In the genomic region with DNA sequence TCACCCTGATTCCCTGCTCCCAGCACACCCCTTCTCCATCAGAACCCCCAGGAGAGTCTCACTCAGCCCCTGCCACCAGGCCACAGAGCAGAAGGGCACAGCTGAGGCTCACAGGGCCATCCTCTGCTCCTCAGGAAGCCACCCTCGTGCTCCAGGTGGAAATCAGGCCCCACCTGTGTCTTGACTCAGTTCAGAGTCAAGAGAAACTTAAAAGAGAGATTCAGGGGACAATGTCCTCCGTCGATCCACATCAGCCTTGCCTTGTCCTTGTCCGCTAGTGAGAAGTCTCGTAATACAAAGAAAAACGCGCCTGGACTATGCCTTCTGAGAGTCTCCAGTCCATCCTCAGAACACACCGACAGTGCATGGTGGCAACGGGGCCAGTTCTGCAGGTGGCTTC, we compare ENCODE assay signal across 15 cellular contexts.
A peak's percentile ranks its signal among the peaks of the same experiment; 100 is the strongest.
DNase-seq lines count a peak whose midpoint lies in the region; ATAC-seq, FAIRE-seq and TF ChIP-seq lines count a peak whose summit lies in the region.
"Had no signal": no experiment of that assay in that cellular context is flagged by ENCODE, and none has a peak within 500 bp of the region (broad histone marks: within the 10 kb centered on the region; RNA-seq: fewer than 3 reads in every experiment).

No MANE protein-coding gene starts in this region.

- no peaks in the 10 kb centered on the region for H3K9me2 ChIP-seq in Karpas-422 (replicated peaks; ENCODE audit: insufficient read depth, low read length)

- H3K27me3 ChIP-seq in Karpas-422 (ENCODE audit: low read length), result no peaks in the 10 kb centered on the region; the same call in 1 of the 2 replicates
- H3K27me3 ChIP-seq in vagina, result no peaks in the 10 kb centered on the region
- H3K27me3 ChIP-seq in HepG2 (ENCODE audit: control insufficient read depth in 1 of 2, insufficient read depth in 2 of 2, low read length in 2 of 2), result peaks cover 9 to 48% of the 10 kb centered on the region in 2 experiments; a peak in 3 of 5 replicates

- H3K79me2 ChIP-seq in Karpas-422 (ENCODE audit: low read length), result no peaks in the 10 kb centered on the region
- no peaks in the 10 kb centered on the region for H3K79me2 ChIP-seq in HepG2 (ENCODE audit: insufficient read depth, low read length)

- ATAC-seq in GM21576 (IDR thresholded peaks at IDR 0.05; ENCODE audit: unreplicated experiment) (no peak), HepG2 (no peak)
- ATAC-seq: GM12878, GM23338 had no signal

- POLR2A ChIA-PET in HepG2 (lab: Yijun Ruan, JAX), result no interaction called here

- H3K4me3 ChIP-seq in Karpas-422 (ENCODE audit: low read length) (peak overlapping the region; percentile 23; the same call in 1 of the 2 replicates), vagina (no peak overlapping the region), HepG2 (replicated peaks in 1 of 3; ENCODE audit: insufficient read depth in 1 of 3, low read depth in 2 of 3, low read length in 3 of 3) (no peak overlapping the region)
- H3K4me3 ChIP-seq: GM12878, GM23338, HAP-1 had no signal

- peak overlapping the region; percentile 54 for H3K4me2 ChIP-seq in Karpas-422 (ENCODE audit: low read depth, low read length, poor library complexity, severe bottlenecking)
- no peak overlapping the region for H3K4me2 ChIP-seq in HepG2 (ENCODE audit: low read depth, low read length)
- H3K4me2 ChIP-seq: GM23338 had no signal

- TF ChIP-seq POLR2A in vagina (IDR thresholded peaks at IDR 0.05), result no peak
- TF ChIP-seq POLR2A in HepG2 (IDR thresholded peaks at IDR 0.05; ENCODE audit: insufficient read depth in 1 of 2, low read depth in 2 of 2, low read length in 2 of 2), result no peak

- H3K36me3 ChIP-seq in Karpas-422 (ENCODE audit: insufficient read depth, low read length) (no peaks in the 10 kb centered on the region), vagina (no peaks in the 10 kb centered on the region), HepG2 (replicated peaks in 1 of 2; ENCODE audit: control insufficient read depth in 1 of 2, insufficient read depth in 2 of 2, low read length in 2 of 2) (no peaks in the 10 kb centered on the region)
- H3K36me3 ChIP-seq: HAP-1 had no signal

- CTCF ChIA-PET in HepG2 (lab: Yijun Ruan, JAX; ENCODE audit: low intra/inter-chr PET ratio, low total read pairs), result no interaction called here

- in situ Hi-C loops in HepG2 (cut with HindIII; ENCODE audit: extremely low pct_ligation_motif_present, low pct_unique_long_range_greater_than_20kb), result no loop called here

- H3K4me1 ChIP-seq in Karpas-422 (ENCODE audit: low read length) (peaks cover 24% of the 10 kb centered on the region), vagina (no peaks in the 10 kb centered on the region), HepG2 (ENCODE audit: insufficient read depth, low read length) (no peaks in the 10 kb centered on the region)
- H3K4me1 ChIP-seq: HAP-1 had no signal

- intact Hi-C loops in vagina (cut with DNase I), result no loop called here
- intact Hi-C loops in HepG2 (cut with micrococcal nuclease; ENCODE audit: unreplicated experiment), result no loop called here

- no peak for TF ChIP-seq RAD21 in HepG2 (CRISPR knock-in tag; IDR thresholded peaks at IDR 0.05)

- TF ChIP-seq EP300 in HepG2 (IDR thresholded peaks at IDR 0.05; ENCODE audit: low read depth in 2 of 2, low read length in 2 of 2), result no peak
- no peak for TF ChIP-seq EP300 in HepG2 (CRISPR knock-in tag; IDR thresholded peaks at IDR 0.05; ENCODE audit: borderline replicate concordance)

- H3K9me3 ChIP-seq in Karpas-422 (ENCODE audit: low read length) (no peaks in the 10 kb centered on the region), vagina (no peaks in the 10 kb centered on the region), HepG2 (ENCODE audit: low read length) (no peaks in the 10 kb centered on the region)
- H3K9me3 ChIP-seq: HAP-1 had no signal

- H2AFZ ChIP-seq in Karpas-422 (ENCODE audit: low read length) (no peak overlapping the region), HepG2 (ENCODE audit: low read length) (no peak overlapping the region)
- H2AFZ ChIP-seq: GM23338 had no signal

- H3K27ac ChIP-seq in Karpas-422 (ENCODE audit: low read length), result no peak overlapping the region
- H3K27ac ChIP-seq in cingulate gyrus (ENCODE audit: low read depth, low read length), result peak overlapping the region; percentile 47
- H3K27ac ChIP-seq in vagina, result no peak overlapping the region
- no peak overlapping the region for H3K27ac ChIP-seq in HepG2 (ENCODE audit: extremely low read length, insufficient read depth, low read length)

- WGBS in HepG2 (ENCODE audit: low lambda C conversion rate), result 18% methylated on average over 9 of the region's 9 CpGs

- DNase-seq in Karpas-422 (no peak), vagina (ENCODE audit: extremely low spot score in 2 of 2) (peak; percentile 75 to 79), dedifferentiated amniotic fluid mesenchymal stem cell (ENCODE audit: extremely low spot score) (no peak), HepG2 (ENCODE audit: low spot score) (no peak)
- DNase-seq: CD4-positive, alpha-beta T cell; CD8-positive, alpha-beta memory T cell; DMS 273 treated with DMSO at 0.1 percent for 48 hours; DMS79; GDM1 had no signal

- BruUV-seq in HepG2 (replicated peaks; lab: Mats Ljungman, UMichigan), result no TSS peak

- H3K9ac ChIP-seq in Karpas-422 (ENCODE audit: low read length) (no peak overlapping the region), HepG2 (ENCODE audit: insufficient read depth, low read depth, low read length) (no peak overlapping the region)

- no peak for TF ChIP-seq CTCF in vagina (IDR thresholded peaks at IDR 0.05)
- no peak for TF ChIP-seq CTCF in HepG2 (CRISPR knock-in tag; IDR thresholded peaks at IDR 0.05)

- peaks cover 14% of the 10 kb centered on the region; the same call in 1 of the 2 replicates for H4K20me1 ChIP-seq in Karpas-422 (ENCODE audit: insufficient read depth, low read depth, low read length)
- no peaks in the 10 kb centered on the region; the same call in 1 of the 2 replicates for H4K20me1 ChIP-seq in HepG2 (ENCODE audit: insufficient read depth, low read length)

- FAIRE-seq in HepG2 (lab: Jason Lieb, UNC), result no peak
- FAIRE-seq: D721Med, GM12878 had no signal

TF ChIP-seq in HepG2, 621 proteins besides CTCF, POLR2A, EP300 and RAD21 (continues in another document):
- TF ChIP-seq ZNF468 (CRISPR knock-in tag; IDR thresholded peaks at IDR 0.05) (no peak), SMARCE1 (IDR thresholded peaks at IDR 0.05; ENCODE audit: borderline replicate concordance) (no peak), ATF1 (CRISPR knock-in tag; IDR thresholded peaks at IDR 0.05) (no peak)
- TF ChIP-seq, protein P1, sequence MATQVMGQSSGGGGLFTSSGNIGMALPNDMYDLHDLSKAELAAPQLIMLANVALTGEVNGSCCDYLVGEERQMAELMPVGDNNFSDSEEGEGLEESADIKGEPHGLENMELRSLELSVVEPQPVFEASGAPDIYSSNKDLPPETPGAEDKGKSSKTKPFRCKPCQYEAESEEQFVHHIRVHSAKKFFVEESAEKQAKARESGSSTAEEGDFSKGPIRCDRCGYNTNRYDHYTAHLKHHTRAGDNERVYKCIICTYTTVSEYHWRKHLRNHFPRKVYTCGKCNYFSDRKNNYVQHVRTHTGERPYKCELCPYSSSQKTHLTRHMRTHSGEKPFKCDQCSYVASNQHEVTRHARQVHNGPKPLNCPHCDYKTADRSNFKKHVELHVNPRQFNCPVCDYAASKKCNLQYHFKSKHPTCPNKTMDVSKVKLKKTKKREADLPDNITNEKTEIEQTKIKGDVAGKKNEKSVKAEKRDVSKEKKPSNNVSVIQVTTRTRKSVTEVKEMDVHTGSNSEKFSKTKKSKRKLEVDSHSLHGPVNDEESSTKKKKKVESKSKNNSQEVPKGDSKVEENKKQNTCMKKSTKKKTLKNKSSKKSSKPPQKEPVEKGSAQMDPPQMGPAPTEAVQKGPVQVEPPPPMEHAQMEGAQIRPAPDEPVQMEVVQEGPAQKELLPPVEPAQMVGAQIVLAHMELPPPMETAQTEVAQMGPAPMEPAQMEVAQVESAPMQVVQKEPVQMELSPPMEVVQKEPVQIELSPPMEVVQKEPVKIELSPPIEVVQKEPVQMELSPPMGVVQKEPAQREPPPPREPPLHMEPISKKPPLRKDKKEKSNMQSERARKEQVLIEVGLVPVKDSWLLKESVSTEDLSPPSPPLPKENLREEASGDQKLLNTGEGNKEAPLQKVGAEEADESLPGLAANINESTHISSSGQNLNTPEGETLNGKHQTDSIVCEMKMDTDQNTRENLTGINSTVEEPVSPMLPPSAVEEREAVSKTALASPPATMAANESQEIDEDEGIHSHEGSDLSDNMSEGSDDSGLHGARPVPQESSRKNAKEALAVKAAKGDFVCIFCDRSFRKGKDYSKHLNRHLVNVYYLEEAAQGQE (IDR thresholded peaks at IDR 0.05; ENCODE audit: borderline replicate concordance in 1 of 2, low read depth in 1 of 2, low read length in 2 of 2), result no peak
- TF ChIP-seq, protein P2, sequence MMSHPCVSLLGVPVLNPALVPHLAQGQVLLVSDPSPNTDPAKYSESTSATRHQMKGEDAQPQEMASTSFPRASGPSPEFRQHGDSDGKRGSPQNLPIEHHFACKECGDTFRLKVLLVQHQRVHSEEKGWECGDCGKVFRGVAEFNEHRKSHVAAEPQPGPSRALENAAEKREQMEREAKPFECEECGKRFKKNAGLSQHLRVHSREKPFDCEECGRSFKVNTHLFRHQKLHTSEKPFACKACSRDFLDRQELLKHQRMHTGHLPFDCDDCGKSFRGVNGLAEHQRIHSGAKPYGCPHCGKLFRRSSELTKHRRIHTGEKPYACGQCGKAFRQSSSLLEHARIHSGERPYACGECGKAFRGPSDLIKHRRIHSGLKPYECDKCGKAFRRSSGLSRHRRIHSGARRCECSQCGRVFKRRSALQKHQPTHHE (CRISPR knock-in tag; IDR thresholded peaks at IDR 0.05; ENCODE audit: borderline replicate concordance), result no peak
- TF ChIP-seq, protein P3, sequence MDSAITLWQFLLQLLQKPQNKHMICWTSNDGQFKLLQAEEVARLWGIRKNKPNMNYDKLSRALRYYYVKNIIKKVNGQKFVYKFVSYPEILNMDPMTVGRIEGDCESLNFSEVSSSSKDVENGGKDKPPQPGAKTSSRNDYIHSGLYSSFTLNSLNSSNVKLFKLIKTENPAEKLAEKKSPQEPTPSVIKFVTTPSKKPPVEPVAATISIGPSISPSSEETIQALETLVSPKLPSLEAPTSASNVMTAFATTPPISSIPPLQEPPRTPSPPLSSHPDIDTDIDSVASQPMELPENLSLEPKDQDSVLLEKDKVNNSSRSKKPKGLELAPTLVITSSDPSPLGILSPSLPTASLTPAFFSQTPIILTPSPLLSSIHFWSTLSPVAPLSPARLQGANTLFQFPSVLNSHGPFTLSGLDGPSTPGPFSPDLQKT (CRISPR knock-in tag; IDR thresholded peaks at IDR 0.05; ENCODE audit: borderline replicate concordance), result no peak

Comparison
In these comparisons a context has a peak if more than half of its experiments do, and no peak if none do; other contexts are left out.
1. DNase-seq: peak in vagina (2 of 2); none in Karpas-422 (single experiment), dedifferentiated amniotic fluid mesenchymal stem cell (single experiment) and HepG2 (single experiment).